ENCODE assay signal across 26 cellular contexts in the genomic region with DNA sequence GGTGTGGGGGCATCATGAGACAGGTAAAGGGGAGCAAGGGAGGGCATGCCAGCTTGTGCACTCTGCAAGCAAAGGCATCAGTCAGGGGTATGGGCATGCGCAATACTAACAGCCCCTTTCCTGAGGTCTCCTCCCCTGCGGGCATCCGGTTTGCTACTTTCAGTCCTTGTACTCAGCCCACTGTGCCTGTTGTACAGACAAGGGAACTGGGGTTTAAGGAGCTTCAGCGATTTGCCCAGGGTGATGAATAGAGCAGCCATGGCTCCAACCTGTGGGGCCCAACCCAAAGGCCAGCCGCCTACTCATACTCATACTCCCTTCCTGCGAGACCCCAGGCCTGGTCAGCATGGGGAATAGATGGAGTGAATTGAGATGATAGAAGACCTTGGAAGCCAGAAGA.
DNase-seq lines count a peak whose midpoint lies in the region; ATAC-seq, FAIRE-seq and TF ChIP-seq lines count a peak whose summit lies in the region.
"Had no signal": no experiment of that assay in that cellular context is flagged by ENCODE, and none has a peak within 500 bp of the region (broad histone marks: within the 10 kb centered on the region; RNA-seq: fewer than 3 reads in every experiment).

No MANE protein-coding gene starts in this region.

- intact Hi-C loops in posterior vena cava (cut with DNase I), result no loop called here

- peak; percentile 23 for FAIRE-seq in HTR-8/SVneo (lab: Jason Lieb, UNC)
- FAIRE-seq: GM12878 had no signal

- DNase-seq in activated CD8-positive, alpha-beta memory T cell treated with anti-CD3 and anti-CD28 coated beads, Interleukin-2, amount 50 U/mL, for 48 hours, result peak; percentile 35
- DNase-seq in activated CD8-positive, alpha-beta memory T cell treated with anti-CD3 and anti-CD28 coated beads, Interleukin-2, amount 50 U/mL, for 4 hours, result no peak
- DNase-seq in HTR-8/SVneo (ENCODE audit: insufficient read length, low spot score), result no peak
- DNase-seq in coronary artery (ENCODE audit: low spot score), result peak; percentile 16
- DNase-seq in posterior vena cava (ENCODE audit: low spot score), result peak; percentile 40
- no peak for DNase-seq in NCI-H1417 (lab: John Stamatoyannopoulos, UW)
- DNase-seq in naive thymus-derived CD8-positive, alpha-beta T cell, result no peak
- DNase-seq: ACHN, DMS 273 treated with DMSO at 0.1 percent for 48 hours, DMS79 treated with DMSO at 0.1 percent for 48 hours, H9, HFFc6, KBM-7, NCI-H1092 treated with DMSO at 0.1 percent for 48 hours, NCI-H146, NCI-H2029 treated with DMSO at 0.1 percent for 48 hours, NCI-H345, NCI-H524, NCI-H774 had no signal

- no peaks in the 10 kb centered on the region for H3K9me3 Mint-ChIP-seq in naive thymus-derived CD8-positive, alpha-beta T cell
- H3K9me3 Mint-ChIP-seq: CD4-positive, alpha-beta T cell; H9; HFFc6 had no signal

- H3K27ac ChIP-seq in coronary artery, result no peak overlapping the region
- H3K27ac ChIP-seq: 22Rv1, BLaER1, HL-60 had no signal

- no peak for ATAC-seq in GM21381 (IDR thresholded peaks at IDR 0.05; ENCODE audit: unreplicated experiment)
- ATAC-seq in naive thymus-derived CD8-positive, alpha-beta T cell, result no peak
- ATAC-seq: GM12878, Panc1 had no signal

- TF ChIP-seq CTCF in coronary artery (IDR thresholded peaks at IDR 0.05), result no peak

- no peak overlapping the region for H3K4me3 Mint-ChIP-seq in naive thymus-derived CD8-positive, alpha-beta T cell
- H3K4me3 Mint-ChIP-seq: CD4-positive, alpha-beta T cell; H9; HFFc6 had no signal

- no peaks in the 10 kb centered on the region for H3K36me3 Mint-ChIP-seq in naive thymus-derived CD8-positive, alpha-beta T cell

- H3K4me3 ChIP-seq in coronary artery, result no peak overlapping the region
- H3K4me3 ChIP-seq: BLaER1, GM12878 had no signal

- no peaks in the 10 kb centered on the region for H3K4me1 Mint-ChIP-seq in naive thymus-derived CD8-positive, alpha-beta T cell

- peaks cover 0 to 11% (median 0%) of the 10 kb centered on the region in 5 donors for H3K27me3 Mint-ChIP-seq in naive thymus-derived CD8-positive, alpha-beta T cell
- H3K27me3 Mint-ChIP-seq: CD4-positive, alpha-beta T cell had no signal

- POLR2A ChIA-PET in naive thymus-derived CD8-positive, alpha-beta T cell (lab: Charles Lee), result no interaction called here

- no peak overlapping the region for H3K27ac Mint-ChIP-seq in naive thymus-derived CD8-positive, alpha-beta T cell
- H3K27ac Mint-ChIP-seq: CD4-positive, alpha-beta T cell; HFFc6 had no signal

Comparison
In these comparisons a context has a peak if more than half of its experiments do, and no peak if none do; other contexts are left out.
1. DNase-seq: peak in activated CD8-positive, alpha-beta memory T cell treated with anti-CD3 and anti-CD28 coated beads, Interleukin-2, amount 50 U/mL, for 48 hours (single experiment), coronary artery (single experiment) and posterior vena cava (single experiment); none in activated CD8-positive, alpha-beta memory T cell treated with anti-CD3 and anti-CD28 coated beads, Interleukin-2, amount 50 U/mL, for 4 hours (single experiment), HTR-8/SVneo (single experiment), NCI-H1417 (0 of 3) and naive thymus-derived CD8-positive, alpha-beta T cell (0 of 10).